1 cellular context compared by ENCODE assay signal in genomic region chr4:76997454-76997853, GRCh38.
TF ChIP-seq lines count a peak whose summit lies in the region.

No MANE protein-coding gene starts in this region.

TF ChIP-seq in GM23338, 12 proteins besides CTCF, POLR2A, EP300 and RAD21 (continued from another document):
- no peak for TF ChIP-seq ZNF462 (CRISPR knock-in tag; IDR thresholded peaks at IDR 0.05)
- no peak for TF ChIP-seq NANOG (IDR thresholded peaks at IDR 0.05; ENCODE audit: borderline replicate concordance)
- TF ChIP-seq EZH2phosphoT487 (IDR thresholded peaks at IDR 0.05; ENCODE audit: unreplicated experiment) = no peak
- TF ChIP-seq ZNF114 (CRISPR knock-in tag; IDR thresholded peaks at IDR 0.05) = no peak
- no peak for TF ChIP-seq ETS1 (IDR thresholded peaks at IDR 0.05)
- TF ChIP-seq EZH2 (IDR thresholded peaks at IDR 0.05; ENCODE audit: low read depth, unreplicated experiment) = no peak
- TF ChIP-seq ZNF331 (CRISPR knock-in tag; IDR thresholded peaks at IDR 0.05; ENCODE audit: low read depth) = no peak
- no peak for TF ChIP-seq REST (IDR thresholded peaks at IDR 0.05; ENCODE audit: unreplicated experiment)
- TF ChIP-seq STAT1 (IDR thresholded peaks at IDR 0.05; ENCODE audit: unreplicated experiment) = no peak
- TF ChIP-seq POLR2AphosphoS5 (IDR thresholded peaks at IDR 0.05; ENCODE audit: low read depth) = no peak
- TF ChIP-seq JUNB (IDR thresholded peaks at IDR 0.05; ENCODE audit: unreplicated experiment) = no peak
